8 cellular contexts compared by ENCODE assay signal in the genomic region with DNA sequence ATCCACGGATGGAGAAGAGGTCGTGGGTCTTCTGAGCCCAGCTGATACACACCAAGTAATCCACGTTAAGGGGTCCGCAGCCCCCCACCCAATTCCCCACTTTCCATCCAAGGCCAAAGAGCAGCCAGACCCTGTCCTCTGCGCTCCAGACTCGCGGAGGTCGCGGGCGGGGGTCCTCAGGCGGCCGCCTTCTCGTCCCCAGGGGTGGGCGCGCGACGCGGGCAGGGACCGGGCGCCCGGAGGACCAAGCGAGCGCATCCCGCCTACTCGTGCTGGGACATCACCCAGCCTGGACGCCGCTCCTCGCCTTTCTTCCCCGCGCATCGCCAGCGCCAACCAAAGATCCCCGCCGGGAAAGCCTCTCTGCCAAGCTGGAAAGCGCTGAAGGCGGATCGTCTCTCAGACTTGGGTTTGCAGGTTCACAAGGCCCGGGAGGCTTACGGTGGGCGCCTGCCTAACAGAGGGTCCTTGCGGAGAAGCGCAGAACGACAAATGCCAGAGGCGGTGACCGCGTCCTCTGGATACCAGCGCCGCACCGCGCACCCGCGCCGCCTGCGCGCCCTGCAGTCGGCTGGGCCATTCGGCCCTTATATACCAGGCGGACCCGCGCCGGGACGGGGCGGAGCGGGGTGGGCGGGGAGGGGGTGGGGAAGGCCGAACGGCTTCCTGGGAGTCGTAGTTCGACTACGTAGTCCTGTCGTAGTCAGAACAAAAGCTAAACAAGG.
DNase-seq lines count a peak whose midpoint lies in the region; ATAC-seq and TF ChIP-seq lines count a peak whose summit lies in the region.

No MANE protein-coding gene starts in this region.

- H3K4me3 ChIP-seq in AG10803 (ENCODE audit: low read length): peak overlapping the region; percentile 87
- H3K4me3 ChIP-seq in HL-60 (replicated peaks; ENCODE audit: insufficient read depth, low read length): peak overlapping the region; percentile 20
- peak overlapping the region; percentile 54 for H3K4me3 ChIP-seq in cardiac muscle cell
- peak overlapping the region; percentile 38 for H3K4me3 ChIP-seq in ovary
- H3K4me3 ChIP-seq in transverse colon: peak overlapping the region; percentile 37 to 76 (median 66)

- H3K27ac Mint-ChIP-seq in activated naive CD8-positive, alpha-beta T cell treated with anti-CD3 and anti-CD28 coated beads, Interleukin-2, amount 50 U/mL, for 24 hours: peak overlapping the region; percentile 65

- no peaks in the 10 kb centered on the region for H3K4me1 ChIP-seq in cardiac muscle cell (ENCODE audit: low read depth)
- H3K4me1 ChIP-seq in ovary (ENCODE audit: insufficient read depth): peaks cover 7% of the 10 kb centered on the region
- peaks cover 0 to 22% (median 13%) of the 10 kb centered on the region in 4 donors for H3K4me1 ChIP-seq in transverse colon

- no peak for TF ChIP-seq POLR2A in ovary (IDR thresholded peaks at IDR 0.05)
- peak; percentile 99 for TF ChIP-seq POLR2A in transverse colon (IDR thresholded peaks at IDR 0.05)

- H3K9me3 ChIP-seq in cardiac muscle cell (ENCODE audit: low read depth) (no peaks in the 10 kb centered on the region), ovary (no peaks in the 10 kb centered on the region), transverse colon (no peaks in the 10 kb centered on the region)

- H3K36me3 Mint-ChIP-seq in activated naive CD8-positive, alpha-beta T cell treated with anti-CD3 and anti-CD28 coated beads, Interleukin-2, amount 50 U/mL, for 24 hours (ENCODE audit: low read depth): no peaks in the 10 kb centered on the region

- TF ChIP-seq CTCF in AG10803 (conservative IDR thresholded peaks at IDR 0.05; ENCODE audit: low read length) (no peak), HL-60 (IDR thresholded peaks at IDR 0.05; ENCODE audit: insufficient read depth, low read length) (no peak), cardiac muscle cell (IDR thresholded peaks at IDR 0.05; ENCODE audit: low read depth, low read length) (no peak), ovary (IDR thresholded peaks at IDR 0.05) (no peak), transverse colon (IDR thresholded peaks at IDR 0.05) (peak in 1 of 5 experiments; percentile 25)

- H3K36me3 ChIP-seq in cardiac muscle cell (no peaks in the 10 kb centered on the region), ovary (no peaks in the 10 kb centered on the region), transverse colon (no peaks in the 10 kb centered on the region)

- H3K27me3 Mint-ChIP-seq in activated naive CD8-positive, alpha-beta T cell treated with anti-CD3 and anti-CD28 coated beads, Interleukin-2, amount 50 U/mL, for 24 hours: peaks cover 51% of the 10 kb centered on the region

- whole genome bisulfite sequencing in ovary, 3 donors: 0 to 1% (median 1%) methylated on average over 61 to 71 of the region's 71 CpGs
- 0 to 9% methylated on average over 2 to 43 of the region's 71 CpGs for WGBS in transverse colon (ENCODE audit: low coverage in 1 of 2), 2 donors

- in situ Hi-C loops in transverse colon (cut with MboI; ENCODE audit: low pct_ligation_motif_present in 1 of 4, low pct_unique_long_range_greater_than_20kb in 1 of 4, low sequenced_read_pairs in 3 of 4): no loop called here

- intact Hi-C loops in ovary (cut with DNase I) (no loop called here), transverse colon (cut with DNase I; ENCODE audit: low total_unique reads) (no loop called here)

- peaks cover 23% of the 10 kb centered on the region for H3K4me1 Mint-ChIP-seq in activated naive CD8-positive, alpha-beta T cell treated with anti-CD3 and anti-CD28 coated beads, Interleukin-2, amount 50 U/mL, for 24 hours

- peak overlapping the region; percentile 79 for H3K4me3 Mint-ChIP-seq in activated naive CD8-positive, alpha-beta T cell treated with anti-CD3 and anti-CD28 coated beads, Interleukin-2, amount 50 U/mL, for 24 hours

- TF ChIP-seq EP300 in ovary (IDR thresholded peaks at IDR 0.05) (no peak), transverse colon (IDR thresholded peaks at IDR 0.05; ENCODE audit: low read depth) (no peak)

- no peaks in the 10 kb centered on the region for H3K9me3 Mint-ChIP-seq in activated naive CD8-positive, alpha-beta T cell treated with anti-CD3 and anti-CD28 coated beads, Interleukin-2, amount 50 U/mL, for 24 hours

- H3K27me3 ChIP-seq in HL-60 (ENCODE audit: insufficient read depth, poor library complexity, severe bottlenecking) (peaks cover 41% of the 10 kb centered on the region), cardiac muscle cell (peaks cover 19% of the 10 kb centered on the region), ovary (no peaks in the 10 kb centered on the region), transverse colon (peaks cover 25% of the 10 kb centered on the region)

- DNase-seq in AG10803 (ENCODE audit: low read depth) (peak; percentile 81), HL-60 (ENCODE audit: low read depth in 1 of 2, low spot score in 1 of 2) (peak in 1 of 2 experiments; percentile 14), RKO (ENCODE audit: low spot score) (peak; percentile 76), cardiac muscle cell (ENCODE audit: low read depth in 1 of 2, low spot score in 1 of 2) (peak; percentile 87 to 89), ovary (peak in 1 of 5 donors; percentile 30), transverse colon (peak; percentile 87)
- DNase-seq in activated naive CD8-positive, alpha-beta T cell treated with anti-CD3 and anti-CD28 coated beads, Interleukin-2, amount 50 U/mL, for 24 hours: peak; percentile 50

- H3K27ac ChIP-seq in HL-60 (replicated peaks) (no peak overlapping the region), cardiac muscle cell (no peak overlapping the region), ovary (no peak overlapping the region), transverse colon (peak overlapping the region; percentile 75 to 90 (median 84))

- ATAC-seq in GM19035 (IDR thresholded peaks at IDR 0.05; ENCODE audit: unreplicated experiment): peak; percentile 55
- peak; percentile 70 for ATAC-seq in activated naive CD8-positive, alpha-beta T cell treated with anti-CD3 and anti-CD28 coated beads, Interleukin-2, amount 50 U/mL, for 24 hours

Comparison
In these comparisons a context has a peak if more than half of its experiments do, and no peak if none do; other contexts are left out.
1. H3K4me3 ChIP-seq: peak in every context shown above with its lines; median percentile 87 in AG10803; 66 in transverse colon; 54 in cardiac muscle cell; 38 in ovary; 20 in HL-60.
2. H3K27ac ChIP-seq: peak in transverse colon (4 of 4); none in HL-60 (single experiment), cardiac muscle cell (single experiment) and ovary (0 of 2).